7 cellular contexts compared by ENCODE assay signal in the genomic region with DNA sequence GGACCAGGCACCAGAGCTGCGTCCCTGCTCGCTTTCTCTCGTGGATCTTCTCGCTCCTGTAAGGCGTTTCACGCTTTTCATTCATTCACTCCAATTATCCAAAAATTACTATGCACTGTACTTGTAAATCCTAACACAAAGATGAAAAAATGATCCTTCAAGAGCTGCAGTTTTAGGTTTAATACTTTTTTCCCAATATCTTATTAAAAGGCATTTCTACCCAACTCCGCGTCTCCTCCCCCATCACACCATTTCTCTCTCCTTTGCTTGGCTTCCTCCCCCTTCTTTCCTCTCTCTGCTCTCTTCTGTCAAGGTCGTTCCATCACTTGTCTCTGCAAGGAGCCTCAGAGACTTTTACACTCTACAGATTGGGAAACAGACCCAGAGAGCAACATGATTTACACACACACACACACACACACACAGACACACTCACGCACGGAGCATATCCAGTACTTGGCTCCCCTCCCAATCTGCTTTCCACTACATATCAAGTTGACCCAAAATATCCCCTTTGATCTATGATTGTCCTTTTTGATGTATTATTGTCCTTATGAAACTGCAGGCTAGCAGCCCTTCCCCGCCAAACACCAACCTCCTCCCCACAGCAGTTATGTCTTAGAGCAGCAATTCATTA. TPM values are rescaled to one million over a fixed set of nuclear protein-coding genes. Genes with fewer than 3 reads are reported as not detected.
DNase-seq lines count a peak whose midpoint lies in the region; ATAC-seq and TF ChIP-seq lines count a peak whose summit lies in the region.

No MANE protein-coding gene starts in this region.

- peak overlapping the region in 1 of 3 donors; percentile 54 for H3K9ac ChIP-seq in skeletal muscle tissue (ENCODE audit: low read depth in 1 of 3, low read length in 3 of 3)

- intact Hi-C loops in heart right ventricle (cut with DNase I) = loop anchor here in 9 of 10 donors (1.0 to 10.0 kb wide), 9 partner anchors 95 to 361 kb away; no protein-coding TSS in a partner anchor

- CTCF ChIA-PET in HEK293 (lab: Yijun Ruan, JAX) = interaction anchor here (0.5 to 2.6 kb wide), 29 partner anchors 9 to 804 kb away, joined by 3 to 37 read pairs (median 3); no protein-coding TSS in a partner anchor

- ATAC-seq in heart right ventricle (peak in 3 of 8 donors; percentile 11 to 20 (median 14)), HG02588 (IDR thresholded peaks at IDR 0.05; ENCODE audit: unreplicated experiment) (no peak)

- DNase-seq in WERI-Rb-1 (no peak), heart right ventricle (no peak), SKM-1 (lab: John Stamatoyannopoulos, UW; ENCODE audit: unreplicated experiment) (no peak), RPMI8226 (no peak)

- WGBS in heart right ventricle, 2 donors = 7 to 11% methylated on average over 12 of the region's 12 CpGs

- H3K27me3 ChIP-seq in WERI-Rb-1 (ENCODE audit: insufficient read depth, low read depth, severe bottlenecking) = no peaks in the 10 kb centered on the region
- H3K27me3 ChIP-seq in heart right ventricle = peaks cover 0 to 33% (median 13%) of the 10 kb centered on the region in 7 donors
- H3K27me3 ChIP-seq in skeletal muscle tissue (ENCODE audit: control insufficient read depth in 3 of 3, insufficient read depth in 3 of 3, low read length in 3 of 3) = peaks cover 4 to 11% (median 9%) of the 10 kb centered on the region in 3 donors

- H3K9me3 ChIP-seq in HEK293 (ENCODE audit: control insufficient read depth, insufficient read depth, low read depth, low read length) (no peaks in the 10 kb centered on the region), WERI-Rb-1 (ENCODE audit: severe bottlenecking) (no peaks in the 10 kb centered on the region), heart right ventricle (no peaks in the 10 kb centered on the region), skeletal muscle tissue (ENCODE audit: control insufficient read depth in 3 of 3, low read length in 3 of 3) (no peaks in the 10 kb centered on the region)

- TF ChIP-seq CTCF in HEK293 (tag by site-specific recombination; IDR thresholded peaks at IDR 0.05) (no peak), WERI-Rb-1 (IDR thresholded peaks at IDR 0.05; ENCODE audit: low read depth, low read length) (no peak), heart right ventricle (IDR thresholded peaks at IDR 0.05) (peak in 3 of 9 donors; percentile 5 to 25 (median 9))

- POLR2A ChIA-PET in HEK293 (lab: Yijun Ruan, JAX) = interaction anchor here (0.6 to 1.7 kb wide), 9 partner anchors 10 to 231 kb away, joined by 3 to 9 read pairs (median 4); a partner anchor contains a TSS

- peak overlapping the region; percentile 26 for H3K4me3 ChIP-seq in HEK293 (ENCODE audit: low read depth, low read length)
- H3K4me3 ChIP-seq in WERI-Rb-1 (ENCODE audit: low read depth, low read length) = peak overlapping the region; percentile 50
- peak overlapping the region in 9 of 10 donors; percentile 38 to 68 (median 58) for H3K4me3 ChIP-seq in heart right ventricle
- H3K4me3 ChIP-seq in skeletal muscle tissue (ENCODE audit: low read length in 3 of 3) = peak overlapping the region; percentile 28 to 72 (median 66)

- H3K4me1 ChIP-seq in HEK293 (ENCODE audit: control insufficient read depth, insufficient read depth, low read length) (peaks cover 3% of the 10 kb centered on the region), heart right ventricle (peaks cover 0 to 25% (median 12%) of the 10 kb centered on the region in 9 donors), skeletal muscle tissue (ENCODE audit: control insufficient read depth in 3 of 3, insufficient read depth in 3 of 3, low read length in 3 of 3) (peaks cover 7 to 11% (median 7%) of the 10 kb centered on the region in 3 donors)

- H3K36me3 ChIP-seq in HEK293 (ENCODE audit: control insufficient read depth in 2 of 2, insufficient read depth in 1 of 2, low read length in 2 of 2) = no peaks in the 10 kb centered on the region
- no peaks in the 10 kb centered on the region for H3K36me3 ChIP-seq in WERI-Rb-1
- no peaks in the 10 kb centered on the region for H3K36me3 ChIP-seq in heart right ventricle
- H3K36me3 ChIP-seq in skeletal muscle tissue (ENCODE audit: control insufficient read depth in 3 of 3, insufficient read depth in 3 of 3, low read length in 3 of 3) = no peaks in the 10 kb centered on the region

- H3K27ac ChIP-seq in HEK293 (ENCODE audit: extremely low read depth, low read depth, low read length) = no peak overlapping the region
- H3K27ac ChIP-seq in WERI-Rb-1 = no peak overlapping the region
- no peak overlapping the region for H3K27ac ChIP-seq in heart right ventricle
- no peak overlapping the region for H3K27ac ChIP-seq in skeletal muscle tissue (ENCODE audit: low read depth, low read length)

TF ChIP-seq in HEK293, 187 proteins besides CTCF, POLR2A, EP300 and RAD21 (continues in another document):
- TF ChIP-seq ZNF202 (tag by site-specific recombination; IDR thresholded peaks at IDR 0.05; ENCODE audit: borderline replicate concordance) (no peak), ZNF501 (tag by site-specific recombination; IDR thresholded peaks at IDR 0.05) (no peak), ZBTB8A (tag by site-specific recombination; IDR thresholded peaks at IDR 0.05) (peak; percentile 28; the same call in 1 of the 2 replicates), ZNF514 (tag by site-specific recombination; IDR thresholded peaks at IDR 0.05) (no peak), GLI4 (tag by site-specific recombination; IDR thresholded peaks at IDR 0.05) (peak; percentile 24; the same call in 1 of the 2 replicates), ZBTB48 (tag by site-specific recombination; IDR thresholded peaks at IDR 0.05) (0 out of 2 replicates have a peak, but pooled peaks have one; percentile 14)
- TF ChIP-seq, protein P1, sequence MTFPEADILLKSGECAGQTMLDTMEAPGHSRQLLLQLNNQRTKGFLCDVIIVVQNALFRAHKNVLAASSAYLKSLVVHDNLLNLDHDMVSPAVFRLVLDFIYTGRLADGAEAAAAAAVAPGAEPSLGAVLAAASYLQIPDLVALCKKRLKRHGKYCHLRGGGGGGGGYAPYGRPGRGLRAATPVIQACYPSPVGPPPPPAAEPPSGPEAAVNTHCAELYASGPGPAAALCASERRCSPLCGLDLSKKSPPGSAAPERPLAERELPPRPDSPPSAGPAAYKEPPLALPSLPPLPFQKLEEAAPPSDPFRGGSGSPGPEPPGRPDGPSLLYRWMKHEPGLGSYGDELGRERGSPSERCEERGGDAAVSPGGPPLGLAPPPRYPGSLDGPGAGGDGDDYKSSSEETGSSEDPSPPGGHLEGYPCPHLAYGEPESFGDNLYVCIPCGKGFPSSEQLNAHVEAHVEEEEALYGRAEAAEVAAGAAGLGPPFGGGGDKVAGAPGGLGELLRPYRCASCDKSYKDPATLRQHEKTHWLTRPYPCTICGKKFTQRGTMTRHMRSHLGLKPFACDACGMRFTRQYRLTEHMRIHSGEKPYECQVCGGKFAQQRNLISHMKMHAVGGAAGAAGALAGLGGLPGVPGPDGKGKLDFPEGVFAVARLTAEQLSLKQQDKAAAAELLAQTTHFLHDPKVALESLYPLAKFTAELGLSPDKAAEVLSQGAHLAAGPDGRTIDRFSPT (tag by site-specific recombination; IDR thresholded peaks at IDR 0.05) = no peak; the same call in 1 of the 2 replicates
- TF ChIP-seq, protein P2, sequence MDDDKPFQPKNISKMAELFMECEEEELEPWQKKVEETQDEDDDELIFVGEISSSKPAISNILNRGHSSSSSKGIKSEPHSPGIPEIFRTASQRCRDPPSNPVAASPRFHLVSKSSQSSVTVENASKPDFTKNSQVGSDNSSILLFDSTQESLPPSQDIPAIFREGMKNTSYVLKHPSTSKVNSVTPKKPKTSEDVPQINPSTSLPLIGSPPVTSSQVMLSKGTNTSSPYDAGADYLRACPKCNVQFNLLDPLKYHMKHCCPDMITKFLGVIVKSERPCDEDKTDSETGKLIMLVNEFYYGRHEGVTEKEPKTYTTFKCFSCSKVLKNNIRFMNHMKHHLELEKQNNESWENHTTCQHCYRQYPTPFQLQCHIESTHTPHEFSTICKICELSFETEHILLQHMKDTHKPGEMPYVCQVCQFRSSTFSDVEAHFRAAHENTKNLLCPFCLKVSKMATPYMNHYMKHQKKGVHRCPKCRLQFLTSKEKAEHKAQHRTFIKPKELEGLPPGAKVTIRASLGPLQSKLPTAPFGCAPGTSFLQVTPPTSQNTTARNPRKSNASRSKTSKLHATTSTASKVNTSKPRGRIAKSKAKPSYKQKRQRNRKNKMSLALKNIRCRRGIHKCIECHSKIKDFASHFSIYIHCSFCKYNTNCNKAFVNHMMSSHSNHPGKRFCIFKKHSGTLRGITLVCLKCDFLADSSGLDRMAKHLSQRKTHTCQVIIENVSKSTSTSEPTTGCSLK (tag by site-specific recombination; IDR thresholded peaks at IDR 0.05) = no peak
- TF ChIP-seq, protein P3, sequence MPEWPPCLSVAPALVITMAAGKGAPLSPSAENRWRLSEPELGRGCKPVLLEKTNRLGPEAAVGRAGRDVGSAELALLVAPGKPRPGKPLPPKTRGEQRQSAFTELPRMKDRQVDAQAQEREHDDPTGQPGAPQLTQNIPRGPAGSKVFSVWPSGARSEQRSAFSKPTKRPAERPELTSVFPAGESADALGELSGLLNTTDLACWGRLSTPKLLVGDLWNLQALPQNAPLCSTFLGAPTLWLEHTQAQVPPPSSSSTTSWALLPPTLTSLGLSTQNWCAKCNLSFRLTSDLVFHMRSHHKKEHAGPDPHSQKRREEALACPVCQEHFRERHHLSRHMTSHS (tag by site-specific recombination; IDR thresholded peaks at IDR 0.05) = no peak
- TF ChIP-seq, protein P4, sequence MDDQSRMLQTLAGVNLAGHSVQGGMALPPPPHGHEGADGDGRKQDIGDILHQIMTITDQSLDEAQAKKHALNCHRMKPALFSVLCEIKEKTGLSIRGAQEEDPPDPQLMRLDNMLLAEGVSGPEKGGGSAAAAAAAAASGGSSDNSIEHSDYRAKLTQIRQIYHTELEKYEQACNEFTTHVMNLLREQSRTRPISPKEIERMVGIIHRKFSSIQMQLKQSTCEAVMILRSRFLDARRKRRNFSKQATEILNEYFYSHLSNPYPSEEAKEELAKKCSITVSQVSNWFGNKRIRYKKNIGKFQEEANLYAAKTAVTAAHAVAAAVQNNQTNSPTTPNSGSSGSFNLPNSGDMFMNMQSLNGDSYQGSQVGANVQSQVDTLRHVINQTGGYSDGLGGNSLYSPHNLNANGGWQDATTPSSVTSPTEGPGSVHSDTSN (CRISPR knock-in tag; IDR thresholded peaks at IDR 0.05) = no peak
- TF ChIP-seq, protein P5, sequence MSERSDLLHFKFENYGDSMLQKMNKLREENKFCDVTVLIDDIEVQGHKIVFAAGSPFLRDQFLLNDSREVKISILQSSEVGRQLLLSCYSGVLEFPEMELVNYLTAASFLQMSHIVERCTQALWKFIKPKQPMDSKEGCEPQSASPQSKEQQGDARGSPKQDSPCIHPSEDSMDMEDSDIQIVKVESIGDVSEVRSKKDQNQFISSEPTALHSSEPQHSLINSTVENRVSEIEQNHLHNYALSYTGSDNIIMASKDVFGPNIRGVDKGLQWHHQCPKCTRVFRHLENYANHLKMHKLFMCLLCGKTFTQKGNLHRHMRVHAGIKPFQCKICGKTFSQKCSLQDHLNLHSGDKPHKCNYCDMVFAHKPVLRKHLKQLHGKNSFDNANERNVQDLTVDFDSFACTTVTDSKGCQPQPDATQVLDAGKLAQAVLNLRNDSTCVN (tag by site-specific recombination; optimal IDR thresholded peaks at IDR 0.05) = no peak

RNA-seq across cellular contexts. Expression of a gene that starts 0.5 kb away (rescaled TPM):
- total RNA-seq in heart right ventricle (under 1 TPM in 8 of 10 donors, not detected in 2; 0.10 to 0.78 (median 0.17) TPM), skeletal muscle tissue (1.6 TPM)
- under 1 TPM; 0.10 to 0.29 TPM for polyA plus RNA-seq in heart right ventricle
